In the genomic region with DNA sequence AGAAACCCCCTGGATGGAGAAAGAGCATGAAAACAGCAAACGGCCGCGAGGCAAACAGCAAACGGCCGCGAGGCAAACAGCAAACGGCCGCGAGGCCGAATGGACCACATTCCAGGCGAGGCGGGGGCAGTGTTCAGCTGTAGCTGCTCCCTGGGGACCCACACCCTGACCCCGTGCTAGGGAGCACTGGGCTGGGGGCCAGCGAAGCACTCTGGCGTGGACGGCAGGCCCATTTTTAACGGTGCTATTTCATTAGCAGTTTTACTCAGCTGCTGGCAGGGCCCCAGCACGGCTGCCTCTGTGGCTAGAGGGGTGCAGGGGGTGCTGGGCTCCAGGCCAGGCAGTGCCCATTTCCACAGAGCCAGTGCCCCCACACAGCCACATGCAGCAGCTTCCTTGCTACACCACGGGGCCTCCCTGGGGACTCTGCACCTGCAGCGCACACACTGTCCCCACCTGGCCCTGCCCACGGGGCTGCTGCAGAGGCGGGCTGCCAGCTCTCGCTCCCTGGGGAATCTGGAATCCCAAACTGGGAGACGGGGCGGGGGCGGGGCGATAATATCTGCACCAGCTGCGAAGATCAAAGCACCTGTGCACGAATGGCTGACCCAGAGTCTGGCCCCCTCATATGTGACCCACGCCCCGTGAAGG, we compare ENCODE assay signal across 1 cellular context.
TF ChIP-seq lines count a peak whose summit lies in the region.

No MANE protein-coding gene starts in this region.

TF ChIP-seq in HepG2, 621 proteins besides CTCF, POLR2A, EP300 and RAD21 (continued from another document):
- TF ChIP-seq HNRNPH1 (optimal IDR thresholded peaks at IDR 0.05; ENCODE audit: low read depth, low read length) (no peak), ZNF629 (CRISPR knock-in tag; conservative IDR thresholded peaks at IDR 0.05) (no peak), TEF (CRISPR knock-in tag; IDR thresholded peaks at IDR 0.05) (no peak), RAD51 (IDR thresholded peaks at IDR 0.05; ENCODE audit: borderline replicate concordance) (no peak), ZNF850 (CRISPR knock-in tag; conservative IDR thresholded peaks at IDR 0.05) (no peak), MEF2D (CRISPR knock-in tag; IDR thresholded peaks at IDR 0.05) (no peak), E2F1 (CRISPR knock-in tag; IDR thresholded peaks at IDR 0.05) (no peak), ZNF709 (CRISPR knock-in tag; IDR thresholded peaks at IDR 0.05) (no peak), SP5 (CRISPR knock-in tag; IDR thresholded peaks at IDR 0.05; ENCODE audit: borderline replicate concordance, low read depth) (no peak)
- TF ChIP-seq, protein P1, sequence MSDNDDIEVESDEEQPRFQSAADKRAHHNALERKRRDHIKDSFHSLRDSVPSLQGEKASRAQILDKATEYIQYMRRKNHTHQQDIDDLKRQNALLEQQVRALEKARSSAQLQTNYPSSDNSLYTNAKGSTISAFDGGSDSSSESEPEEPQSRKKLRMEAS (IDR thresholded peaks at IDR 0.05) = 0 out of 2 replicates have a peak, but pooled peaks have one; percentile 16
